ENCODE assay signal across 17 cellular contexts in the genomic region with DNA sequence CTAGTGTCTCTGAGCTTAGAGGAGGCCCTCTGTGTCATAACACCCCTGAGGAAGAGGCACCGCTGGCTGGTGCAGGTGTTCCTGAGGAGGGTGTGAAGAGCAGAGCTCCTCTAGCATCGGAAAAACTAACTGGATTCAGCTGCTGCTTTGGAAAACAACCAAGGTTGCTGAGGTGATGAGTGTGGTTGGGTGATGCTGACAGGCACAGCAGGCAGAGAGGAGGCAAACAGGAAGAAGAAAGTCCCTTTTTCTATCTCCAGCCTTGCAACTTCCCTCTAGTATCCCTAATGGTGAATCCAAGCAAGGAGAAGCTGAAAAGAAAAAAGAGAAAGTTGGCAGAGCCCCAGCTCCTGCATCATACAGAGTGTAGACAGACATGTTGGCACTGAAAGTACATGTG. TPM values are rescaled to one million over a fixed set of nuclear protein-coding genes. Genes with fewer than 3 reads are reported as not detected.
DNase-seq lines count a peak whose midpoint lies in the region; TF ChIP-seq lines count a peak whose summit lies in the region.
"Had no signal": no experiment of that assay in that cellular context is flagged by ENCODE, and none has a peak within 500 bp of the region (broad histone marks: within the 10 kb centered on the region; RNA-seq: fewer than 3 reads in every experiment).

No MANE protein-coding gene starts in this region.

- no peaks in the 10 kb centered on the region for H3K9me2 ChIP-seq in PC-9 (ENCODE audit: insufficient read depth)

- intact Hi-C loops in PC-9 (cut with micrococcal nuclease; ENCODE audit: unreplicated experiment) = no loop called here

- H3K36me3 ChIP-seq in osteoblast (ENCODE audit: insufficient read depth, low read length) (no peaks in the 10 kb centered on the region), PC-9 (ENCODE audit: low read depth) (no peaks in the 10 kb centered on the region)

- in situ Hi-C loops in astrocyte of the cerebellum (cut with HindIII; ENCODE audit: low sequenced_read_pairs) = no loop called here

- POLR2A ChIA-PET in PC-9 (lab: Charles Lee; ENCODE audit: unreplicated experiment) = no interaction called here

- H4K20me1 ChIP-seq in osteoblast (ENCODE audit: insufficient read depth, low read length) (no peaks in the 10 kb centered on the region), PC-9 (ENCODE audit: insufficient read depth) (no peaks in the 10 kb centered on the region)

- H3K4me3 ChIP-seq in astrocyte of the cerebellum (ENCODE audit: low read depth, low read length) (no peak overlapping the region), osteoblast (ENCODE audit: insufficient read depth, low read length) (no peak overlapping the region), PC-9 (no peak overlapping the region)
- H3K4me3 ChIP-seq: K562, psoas muscle had no signal

- CTCF ChIA-PET in PC-9 (lab: Charles Lee) = no interaction called here

- TF ChIP-seq CTCF in astrocyte of the cerebellum (IDR thresholded peaks at IDR 0.05; ENCODE audit: low read depth, low read length, missing control alignments) = no peak
- no peak for TF ChIP-seq CTCF in osteoblast (IDR thresholded peaks at IDR 0.05; ENCODE audit: extremely low read depth, low read depth, low read length)
- no peak for TF ChIP-seq CTCF in PC-9 (conservative IDR thresholded peaks at IDR 0.05)

- H3K27me3 ChIP-seq in osteoblast (ENCODE audit: insufficient read depth, low read length) = no peaks in the 10 kb centered on the region
- H3K27me3 ChIP-seq in PC-9 (ENCODE audit: insufficient read depth, low read depth) = peaks cover 18% of the 10 kb centered on the region; the same call in 1 of the 2 replicates

- H3K4me2 ChIP-seq in osteoblast (ENCODE audit: insufficient read depth, low read length) (no peak overlapping the region), PC-9 (no peak overlapping the region)

- no peaks in the 10 kb centered on the region for H3K79me2 ChIP-seq in osteoblast (ENCODE audit: insufficient read depth, low read length)
- H3K79me2 ChIP-seq in PC-9 (ENCODE audit: low read depth) = no peaks in the 10 kb centered on the region

- DNase-seq in EH (ENCODE audit: low read depth) = peak; percentile 61
- peak; percentile 64 for DNase-seq in LHCN-M2 (ENCODE audit: low read depth)
- DNase-seq in astrocyte of the cerebellum (ENCODE audit: low read depth) = peak; percentile 9
- DNase-seq in osteoblast (ENCODE audit: insufficient read length, low spot score, missing footprints) = no peak
- no peak for DNase-seq in activated effector memory CD4-positive, alpha-beta T cell treated with Interleukin-2 at 50 U/mL for 16 hours
- no peak for DNase-seq in stimulated activated CD4-positive, alpha-beta T cell treated with anti-CD3 and anti-CD28 coated beads, Interleukin-15, amount 100 ng/mL, for 24 hours
- DNase-seq in PC-9 = no peak
- DNase-seq: activated CD4-positive, alpha-beta T cell treated with anti-CD3 and anti-CD28 coated beads for 48 hours; NCI-H2227 treated with DMSO at 0.1 percent for 48 hours; NK-92 treated with Interleukin-12 subunit alpha and Interleukin-12 subunit beta, amount 100 ng/mL, for 24 hours; psoas muscle; Right ventricle myocardium superior had no signal

- no TSS peak for BruUV-seq in PC-9 (replicated peaks; lab: Mats Ljungman, UMichigan)

- H3K27ac ChIP-seq in osteoblast (ENCODE audit: low read depth, low read length) (no peak overlapping the region), PC-9 (no peak overlapping the region)
- H3K27ac ChIP-seq: psoas muscle had no signal

- H2AFZ ChIP-seq in osteoblast (ENCODE audit: low read length) = peak overlapping the region; percentile 22
- no peak overlapping the region for H2AFZ ChIP-seq in PC-9

- H3K4me1 ChIP-seq in osteoblast (ENCODE audit: insufficient read depth, low read length) (peaks cover 7% of the 10 kb centered on the region), PC-9 (replicated peaks; ENCODE audit: insufficient read depth) (no peaks in the 10 kb centered on the region)
- H3K4me1 ChIP-seq: psoas muscle had no signal

- H3F3A ChIP-seq in PC-9 (ENCODE audit: insufficient read depth, low read depth) = no peaks in the 10 kb centered on the region

- H3K9me3 ChIP-seq in osteoblast (ENCODE audit: low read depth, low read length) (no peaks in the 10 kb centered on the region), PC-9 (ENCODE audit: insufficient read depth, low read depth) (no peaks in the 10 kb centered on the region; the same call in 1 of the 2 replicates)
- H3K9me3 ChIP-seq: psoas muscle had no signal

RNA-seq across cellular contexts. Expression of gene OR4F15, which starts 3.8 kb away (rescaled TPM):
- total RNA-seq in LHCN-M2 (2014; rRNA removed) (not detected in 2 replicates), osteoblast (under 0.01 TPM in 1 of 2 replicates, not detected in the other), PC-9 (2021) (not detected in 2 replicates)
- not detected for polyA plus RNA-seq in LHCN-M2 (2012)
- total RNA-seq: cardiac septum; G401; K562; lung microvascular endothelial cell; psoas muscle; Right ventricle myocardium superior; T-helper 2 cell treated with Interferon-gamma antibody and Interleukin-4, amounts not matched to agents 100 ng/mL and 5 ng/mL, for 36 hours had no signal
- polyA plus RNA-seq: K562, psoas muscle had no signal

RNA-seq across cellular contexts. Expression of gene OR4F6, which starts 4.9 kb away (rescaled TPM):
- not detected in 2 replicates for total RNA-seq in LHCN-M2 (2014; rRNA removed)
- polyA plus RNA-seq in LHCN-M2 (2012) = not detected
- total RNA-seq in osteoblast = not detected in 2 replicates
- not detected in 2 replicates for total RNA-seq in PC-9 (2021)
- total RNA-seq: cardiac septum; G401; K562; lung microvascular endothelial cell; psoas muscle; Right ventricle myocardium superior; T-helper 2 cell treated with Interferon-gamma antibody and Interleukin-4, amounts not matched to agents 100 ng/mL and 5 ng/mL, for 36 hours had no signal
- polyA plus RNA-seq: K562, psoas muscle had no signal

Comparison
In these comparisons a context has a peak if more than half of its experiments do, and no peak if none do; other contexts are left out.
1. DNase-seq: peak in EH (single experiment), LHCN-M2 (single experiment) and astrocyte of the cerebellum (single experiment); none in osteoblast (single experiment), activated effector memory CD4-positive, alpha-beta T cell treated with Interleukin-2 at 50 U/mL for 16 hours (single experiment), stimulated activated CD4-positive, alpha-beta T cell treated with anti-CD3 and anti-CD28 coated beads, Interleukin-15, amount 100 ng/mL, for 24 hours (single experiment) and PC-9 (0 of 2).